20 cellular contexts compared by ENCODE assay signal in genomic region chr15:98738689-98739411, GRCh38.
DNase-seq lines count a peak whose midpoint lies in the region; FAIRE-seq and TF ChIP-seq lines count a peak whose summit lies in the region.
"Had no signal": no experiment of that assay in that cellular context is flagged by ENCODE, and none has a peak within 500 bp of the region (broad histone marks: within the 10 kb centered on the region; RNA-seq: fewer than 3 reads in every experiment).

No MANE protein-coding gene starts in this region.

- H2BK120ac ChIP-seq in H1 (replicated peaks; ENCODE audit: low read depth, low read length), result no peak overlapping the region

- no peak overlapping the region for H3K9ac ChIP-seq in H1 (replicated peaks in 1 of 4; ENCODE audit: extremely low read depth in 1 of 4, low read depth in 3 of 4, low read length in 3 of 4)

- no peak overlapping the region for H2AFZ ChIP-seq in H1 (ENCODE audit: low read length)

- H3K4me3 ChIP-seq in H1 (ENCODE audit: extremely low read depth in 1 of 4, insufficient read depth in 2 of 4, low read depth in 3 of 4, low read length in 4 of 4), result no peak overlapping the region
- H3K4me3 ChIP-seq in mesodermal cell (ENCODE audit: extremely low read depth, insufficient read depth, low read length, poor library complexity, severe bottlenecking), result no peak overlapping the region
- H3K4me3 ChIP-seq in breast epithelium, result no peak overlapping the region

- no peak overlapping the region for H2AK5ac ChIP-seq in H1 (ENCODE audit: low read depth, low read length)

- no peak overlapping the region for H3K23ac ChIP-seq in H1 (ENCODE audit: insufficient read length)

- H3K79me1 ChIP-seq in H1 (ENCODE audit: low read depth, low read length), result peaks cover 14% of the 10 kb centered on the region

- H2BK15ac ChIP-seq in H1 (ENCODE audit: low read length), result no peak overlapping the region

- TF ChIP-seq CTCF in H1 (IDR thresholded peaks at IDR 0.05; ENCODE audit: control extremely low read depth in 1 of 3, insufficient read depth in 1 of 3, low read depth in 1 of 3, low read length in 3 of 3), result no peak
- TF ChIP-seq CTCF in breast epithelium (IDR thresholded peaks at IDR 0.05), result no peak

- POLR2A ChIA-PET in H1 (lab: Charles Lee; ENCODE audit: partially characterized antibody), result interaction anchor here (0.7 kb wide), 1 partner anchor 42 kb away, joined by 3 read pairs; no protein-coding TSS in a partner anchor

- peak overlapping the region; percentile 0 for H4K91ac ChIP-seq in H1 (replicated peaks; ENCODE audit: insufficient read length, low read length)

- CTCF ChIA-PET in H1 (lab: Charles Lee; ENCODE audit: partially characterized antibody), result interaction anchor here (1.0 to 1.1 kb wide), 2 partner anchors 20 to 39 kb away, joined by 4 to 6 read pairs; no protein-coding TSS in a partner anchor

- H3K4me1 ChIP-seq in H1 (replicated peaks in 1 of 4; ENCODE audit: control insufficient read depth in 3 of 4, insufficient read depth in 4 of 4, low read length in 3 of 4) (peaks cover 2 to 26% (median 11%) of the 10 kb centered on the region in 4 experiments), mesodermal cell (ENCODE audit: control insufficient read depth, insufficient read depth, low read length, poor library complexity, severe bottlenecking) (peaks cover 39% of the 10 kb centered on the region), breast epithelium (peaks cover 4 to 9% of the 10 kb centered on the region in 2 donors)

- H3K9me3 ChIP-seq in H1 (ENCODE audit: insufficient read depth in 2 of 2, low read depth in 1 of 2, low read length in 1 of 2), result no peaks in the 10 kb centered on the region
- H3K9me3 ChIP-seq in mesodermal cell (ENCODE audit: control insufficient read depth, low read length), result no peaks in the 10 kb centered on the region
- no peaks in the 10 kb centered on the region for H3K9me3 ChIP-seq in breast epithelium

- in situ Hi-C loops in ACHN (cut with HindIII; ENCODE audit: low pct_ligation_motif_present, low pct_unique_long_range_greater_than_20kb, low sequenced_read_pairs), result no loop called here

- no peaks in the 10 kb centered on the region for H3K27me3 ChIP-seq in H1 (replicated peaks in 1 of 4; ENCODE audit: control insufficient read depth in 3 of 4, extremely low read depth in 1 of 4, insufficient read depth in 3 of 4, low read length in 3 of 4)
- no peaks in the 10 kb centered on the region for H3K27me3 ChIP-seq in breast epithelium

- no peak for TF ChIP-seq EP300 in H1 (IDR thresholded peaks at IDR 0.05; ENCODE audit: borderline replicate concordance in 1 of 2, low read depth in 2 of 2, low read length in 2 of 2)

- TF ChIP-seq POLR2A in H1 (IDR thresholded peaks at IDR 0.05; ENCODE audit: control extremely low read depth in 1 of 2, low read depth in 2 of 2, low read length in 2 of 2), result no peak
- no peak for TF ChIP-seq POLR2A in breast epithelium (IDR thresholded peaks at IDR 0.05)

- no peak overlapping the region for H3K4me2 ChIP-seq in H1 (ENCODE audit: insufficient read depth in 1 of 2, low read depth in 2 of 2, low read length in 2 of 2)

- no peak overlapping the region for H3K4ac ChIP-seq in H1 (replicated peaks; ENCODE audit: insufficient read length, low read depth, low read length)

- H3K36me3 ChIP-seq in H1 (ENCODE audit: control insufficient read depth in 2 of 4, insufficient read depth in 4 of 4, low read length in 3 of 4) (no peaks in the 10 kb centered on the region), mesodermal cell (ENCODE audit: control insufficient read depth, insufficient read depth, low read length) (peaks cover 8% of the 10 kb centered on the region), breast epithelium (no peaks in the 10 kb centered on the region)

- no peak for TF ChIP-seq RAD21 in H1 (IDR thresholded peaks at IDR 0.05 in 1 of 2, conservative IDR thresholded peaks at IDR 0.05 in 1 of 2; ENCODE audit: low read depth in 2 of 2, low read length in 2 of 2)

- intact Hi-C loops in breast epithelium (cut with DNase I; ENCODE audit: low total_unique reads), result no loop called here

- peaks cover 24 to 26% of the 10 kb centered on the region in 2 experiments for H4K20me1 ChIP-seq in H1 (replicated peaks in 1 of 2; ENCODE audit: control insufficient read depth in 1 of 2, insufficient read depth in 2 of 2, low read length in 2 of 2)

- no peak overlapping the region for H3K14ac ChIP-seq in H1 (ENCODE audit: insufficient read length)

- no peaks in the 10 kb centered on the region for H3K23me2 ChIP-seq in H1 (ENCODE audit: low read depth, low read length)

- no peak overlapping the region for H4K5ac ChIP-seq in H1 (ENCODE audit: insufficient read length, low read depth, low read length)

- no peak overlapping the region for H3K56ac ChIP-seq in H1 (replicated peaks; ENCODE audit: insufficient read length, low read depth, low read length)

- no peak overlapping the region for H3K27ac ChIP-seq in H1 (ENCODE audit: low read depth, low read length)
- peak overlapping the region; percentile 5 for H3K27ac ChIP-seq in mesodermal cell (ENCODE audit: low read depth, low read length, severe bottlenecking)
- H3K27ac ChIP-seq in breast epithelium, result no peak overlapping the region

- H2BK5ac ChIP-seq in H1 (ENCODE audit: low read depth, low read length), result no peak overlapping the region

- WGBS in H1 (ENCODE audit: extremely low coverage in 1 of 2, insufficient coverage in 1 of 2, insufficient read length in 1 of 2, insufficient replicate concordance in 2 of 2, low coverage in 1 of 2, low lambda C conversion rate in 2 of 2, missing lambda C conversion rate in 1 of 2), 2 experiments, result 70% methylated on average over 9 of the region's 9 CpGs; no CpG with 5 or more reads in 1 of the 2 experiments
- WGBS in mesodermal cell (ENCODE audit: insufficient coverage in 2 of 2), 2 experiments, result 81 to 83% methylated on average over 7 to 9 of the region's 9 CpGs

- H3K79me2 ChIP-seq in H1 (ENCODE audit: control insufficient read depth in 1 of 2, insufficient read depth in 2 of 2, low read length in 2 of 2), result peaks cover 11 to 100% of the 10 kb centered on the region in 2 experiments

- DNase-seq in ACHN, result peak; percentile 71
- peak; percentile 47 for DNase-seq in HK-2 (ENCODE audit: unreplicated experiment)
- DNase-seq in H1 (ENCODE audit: low read depth in 1 of 2, low spot score in 2 of 2), result no peak
- DNase-seq in NCI-H2081 (lab: John Stamatoyannopoulos, UW), result no peak
- no peak for DNase-seq in NCI-H774 (lab: John Stamatoyannopoulos, UW)
- no peak for DNase-seq in HCEC 1CT
- DNase-seq in breast epithelium (ENCODE audit: low spot score in 2 of 2), result no peak
- DNase-seq: activated B cell treated with CpG ODN at 0.5 μM for 24 hours; activated effector memory CD4-positive, alpha-beta T cell treated with anti-CD3 and anti-CD28 coated beads, Interleukin-2, amount 50 U/mL, for 16 hours; aorta; GOT3; hippocampal formation; midbrain; NCI-H1930; NCI-H446 treated with DMSO at 0.1 percent for 48 hours; occipital lobe; right cardiac atrium; Right ventricle myocardium superior; stimulated activated naive B cell treated with anti-CD40 and anti-IgM and Interleukin-4, amounts not matched to agents 10 μg/mL and 1 μg/mL and 100 μg/mL, for 72 hours had no signal

- no peak overlapping the region for H2BK20ac ChIP-seq in H1 (ENCODE audit: low read length)

- no peak overlapping the region for H4K8ac ChIP-seq in H1 (ENCODE audit: extremely low read depth, insufficient read depth, low read length)

- H3K18ac ChIP-seq in H1 (ENCODE audit: extremely low read depth, low read length), result no peak overlapping the region

- FAIRE-seq in H1 (lab: Jason Lieb, UNC), result no peak

- H2BK12ac ChIP-seq in H1 (ENCODE audit: low read depth, low read length), result no peak overlapping the region

TF ChIP-seq in H1, 55 proteins besides CTCF, POLR2A, EP300 and RAD21 (continues in another document):
- TF ChIP-seq ASH2L (IDR thresholded peaks at IDR 0.05; ENCODE audit: low read length) (no peak), USF2 (IDR thresholded peaks at IDR 0.05; ENCODE audit: low read length) (no peak), SIN3A (conservative IDR thresholded peaks at IDR 0.05 in 1 of 2, IDR thresholded peaks at IDR 0.05 in 1 of 2; ENCODE audit: low read depth in 1 of 2, low read length in 2 of 2) (no peak), CBX8 (IDR thresholded peaks at IDR 0.05; ENCODE audit: borderline replicate concordance, low read depth, low read length) (no peak), TEAD4 (IDR thresholded peaks at IDR 0.05; ENCODE audit: low read depth, low read length) (no peak)

Comparison
In these comparisons a context has a peak if more than half of its experiments do, and no peak if none do; other contexts are left out.
1. DNase-seq: peak in ACHN (single experiment) and HK-2 (single experiment); none in H1 (0 of 2), NCI-H2081 (0 of 2), NCI-H774 (single experiment), HCEC 1CT (single experiment) and breast epithelium (0 of 2).